Comparison of ENCODE assay signal across 20 cellular contexts in the genomic region with DNA sequence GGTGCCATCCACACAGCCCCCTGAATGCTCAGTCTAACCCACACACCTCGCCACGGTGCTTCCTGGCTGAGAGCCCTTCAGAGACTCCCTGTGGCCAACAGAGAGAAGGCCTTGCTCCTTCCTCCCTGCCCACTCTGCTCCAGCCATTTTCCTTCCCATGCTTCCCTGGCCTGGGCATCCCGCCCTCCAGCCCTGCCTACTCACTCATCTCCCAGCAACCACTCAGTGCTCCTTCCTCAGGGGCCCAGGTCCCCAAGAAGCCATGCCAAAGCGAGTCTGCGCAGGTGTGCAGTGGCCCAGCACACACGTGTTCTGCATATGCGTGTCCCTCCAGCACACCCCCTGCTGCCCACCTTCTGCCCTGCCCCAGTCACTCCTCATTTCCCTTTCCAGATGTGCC. TPM values are rescaled to one million over a fixed set of nuclear protein-coding genes. Genes with fewer than 3 reads are reported as not detected.
DNase-seq lines count a peak whose midpoint lies in the region; ATAC-seq and TF ChIP-seq lines count a peak whose summit lies in the region.
"Had no signal": no experiment of that assay in that cellular context is flagged by ENCODE, and none has a peak within 500 bp of the region (broad histone marks: within the 10 kb centered on the region; RNA-seq: fewer than 3 reads in every experiment).

No MANE protein-coding gene starts in this region.

- H3K9me3 ChIP-seq in left ventricle myocardium inferior (replicated peaks) = no peaks in the 10 kb centered on the region
- H3K9me3 ChIP-seq in mesenchymal stem cell (ENCODE audit: control insufficient read depth, low read length) = no peaks in the 10 kb centered on the region
- H3K9me3 ChIP-seq: colonic mucosa, lower lobe of right lung, suprapubic skin had no signal

- intact Hi-C loops in left ventricle myocardium inferior (cut with micrococcal nuclease) (loop anchor here (5.0 kb wide), 1 partner anchor 435 kb away; no protein-coding TSS in a partner anchor), Right ventricle myocardium inferior (cut with DNase I) (no loop called here), lower leg skin (cut with DNase I; ENCODE audit: low total_unique reads) (no loop called here), left colon (cut with DNase I, micrococcal nuclease) (no loop called here)

- peak overlapping the region; percentile 78 to 90 for H2BK12ac ChIP-seq in mesenchymal stem cell (ENCODE audit: low read length in 2 of 2)

- H3K27ac ChIP-seq in left ventricle myocardium inferior (replicated peaks) (peak overlapping the region; percentile 73), angular gyrus (ENCODE audit: low read depth, low read length) (peak overlapping the region; percentile 89), mesenchymal stem cell (ENCODE audit: low read length, poor library complexity, severe bottlenecking) (no peak overlapping the region)
- H3K27ac ChIP-seq: colonic mucosa, suprapubic skin had no signal

- H2AK5ac ChIP-seq in mesenchymal stem cell (ENCODE audit: low read length, severe bottlenecking) = no peak overlapping the region

- DNase-seq in left ventricle myocardium inferior (no peak), Right ventricle myocardium inferior (ENCODE audit: missing footprints) (no peak), mesenchymal stem cell (no peak), lower leg skin (ENCODE audit: low spot score in 2 of 2) (no peak), left colon (no peak), KBM-7 (no peak)
- DNase-seq: activated CD4-positive, alpha-beta T cell treated with anti-CD3 and anti-CD28 coated beads, Interleukin-2, amount 10 ng/mL, durations not matched to agents 24 days and 14 days; activated naive CD8-positive, alpha-beta T cell treated with anti-CD3 and anti-CD28 coated beads for 36 hours; colonic mucosa; GDM1; lower lobe of right lung; NCI-H1048; NCI-H2081; NCI-H446; RPMI8226; stimulated activated CD8-positive, alpha-beta memory T cell treated with anti-CD3 and anti-CD28 coated beads, Interleukin-4, amount 100 ng/mL, for 48 hours; SW 1271 had no signal

- no peak overlapping the region for H3K4me3 ChIP-seq in left ventricle myocardium inferior
- no peak overlapping the region for H3K4me3 ChIP-seq in mesenchymal stem cell (ENCODE audit: insufficient read depth in 1 of 2, low read depth in 1 of 2, low read length in 2 of 2)
- H3K4me3 ChIP-seq in lower leg skin (ENCODE audit: low read depth, poor library complexity, severe bottlenecking) = no peak overlapping the region
- H3K4me3 ChIP-seq: colonic mucosa, lower lobe of right lung, suprapubic skin had no signal

- peak overlapping the region; percentile 21 to 61 for H3K4ac ChIP-seq in mesenchymal stem cell (ENCODE audit: low read depth in 1 of 2, low read length in 2 of 2)

- TF ChIP-seq CTCF in left ventricle myocardium inferior (IDR thresholded peaks at IDR 0.05; ENCODE audit: borderline replicate concordance) = no peak
- no peak for TF ChIP-seq CTCF in lower leg skin (IDR thresholded peaks at IDR 0.05)

- H3K18ac ChIP-seq in mesenchymal stem cell (ENCODE audit: low read depth in 1 of 2, low read length in 2 of 2) = peak overlapping the region; percentile 25 to 92

- H2BK5ac ChIP-seq in mesenchymal stem cell (ENCODE audit: low read depth, low read length, poor library complexity, severe bottlenecking) = no peak overlapping the region

- no peaks in the 10 kb centered on the region for H3K27me3 ChIP-seq in left ventricle myocardium inferior (ENCODE audit: low read depth)
- no peaks in the 10 kb centered on the region for H3K27me3 ChIP-seq in mesenchymal stem cell (ENCODE audit: control insufficient read depth in 1 of 2, insufficient read depth in 1 of 2, low read length in 2 of 2)
- H3K27me3 ChIP-seq: colonic mucosa, suprapubic skin had no signal

- no peak overlapping the region for H3K4me2 ChIP-seq in mesenchymal stem cell (ENCODE audit: low read length, poor library complexity, severe bottlenecking)

- peak overlapping the region; percentile 73 for H2BK15ac ChIP-seq in mesenchymal stem cell (ENCODE audit: low read depth, poor library complexity, severe bottlenecking)

- H3K9ac ChIP-seq in mesenchymal stem cell (ENCODE audit: low read length) = no peak overlapping the region

- 96% methylated on average over 7 of the region's 7 CpGs for WGBS in mesenchymal stem cell
- WGBS in lower leg skin, 2 donors = 60 to 79% methylated on average over 7 of the region's 7 CpGs

- TF ChIP-seq POLR2A in lower leg skin (IDR thresholded peaks at IDR 0.05) = no peak

- H4K91ac ChIP-seq in mesenchymal stem cell (ENCODE audit: low read length) = peak overlapping the region; percentile 74

- H3K79me1 ChIP-seq in mesenchymal stem cell (replicated peaks; ENCODE audit: low read length, poor library complexity, severe bottlenecking) = no peaks in the 10 kb centered on the region

- in situ Hi-C loops in KBM-7 (cut with MboI; ENCODE audit: low pct_unique_long_range_greater_than_20kb, low sequenced_read_pairs) = no loop called here

- peak overlapping the region; percentile 66 for H4K8ac ChIP-seq in mesenchymal stem cell (ENCODE audit: low read length)

- H2BK120ac ChIP-seq in mesenchymal stem cell (ENCODE audit: low read depth, low read length) = no peak overlapping the region

- peak overlapping the region in 1 of 2 experiments; percentile 63 for H3K23ac ChIP-seq in mesenchymal stem cell (ENCODE audit: low read length in 2 of 2)

- H3K4me1 ChIP-seq in left ventricle myocardium inferior = peaks cover 37% of the 10 kb centered on the region
- peaks cover 17% of the 10 kb centered on the region for H3K4me1 ChIP-seq in mesenchymal stem cell (ENCODE audit: control insufficient read depth, insufficient read depth, low read depth, low read length)
- H3K4me1 ChIP-seq: colonic mucosa had no signal

- H3K14ac ChIP-seq in mesenchymal stem cell (ENCODE audit: low read length in 2 of 2) = peak overlapping the region in 1 of 2 experiments; percentile 93

- no peak for ATAC-seq in Right ventricle myocardium inferior
- ATAC-seq in GM18498 (IDR thresholded peaks at IDR 0.05; ENCODE audit: unreplicated experiment) = no peak
- no peak for ATAC-seq in left colon
- ATAC-seq: lower lobe of right lung had no signal

- H3K36me3 ChIP-seq in left ventricle myocardium inferior = peaks cover 37% of the 10 kb centered on the region
- peaks cover 15 to 46% of the 10 kb centered on the region in 2 experiments for H3K36me3 ChIP-seq in mesenchymal stem cell (ENCODE audit: control insufficient read depth in 1 of 2, insufficient read depth in 2 of 2, low read depth in 1 of 2, low read length in 2 of 2)
- H3K36me3 ChIP-seq: colonic mucosa, lower lobe of right lung had no signal

- H2AFZ ChIP-seq in mesenchymal stem cell (ENCODE audit: low read depth, low read length) = peak overlapping the region; percentile 24

RNA-seq across cellular contexts. Expression of gene NECTIN1, which starts 56.4 kb away (rescaled TPM):
- total RNA-seq in left ventricle myocardium inferior = 22.9 TPM
- total RNA-seq in Right ventricle myocardium inferior = 20.0 TPM
- 9.7 TPM for polyA plus RNA-seq in mesenchymal stem cell (2013, experiment 1 of 2)
- polyA plus RNA-seq in mesenchymal stem cell (2013, experiment 2 of 2) = 10.0 TPM
- 100 to 1,000 TPM; 111 to 142 (median 130) TPM for total RNA-seq in lower leg skin
- 10 to 100 TPM; 43.9 to 44.1 TPM for total RNA-seq in left colon
